ENCODE assay signal across 1 cellular context in the genomic region with DNA sequence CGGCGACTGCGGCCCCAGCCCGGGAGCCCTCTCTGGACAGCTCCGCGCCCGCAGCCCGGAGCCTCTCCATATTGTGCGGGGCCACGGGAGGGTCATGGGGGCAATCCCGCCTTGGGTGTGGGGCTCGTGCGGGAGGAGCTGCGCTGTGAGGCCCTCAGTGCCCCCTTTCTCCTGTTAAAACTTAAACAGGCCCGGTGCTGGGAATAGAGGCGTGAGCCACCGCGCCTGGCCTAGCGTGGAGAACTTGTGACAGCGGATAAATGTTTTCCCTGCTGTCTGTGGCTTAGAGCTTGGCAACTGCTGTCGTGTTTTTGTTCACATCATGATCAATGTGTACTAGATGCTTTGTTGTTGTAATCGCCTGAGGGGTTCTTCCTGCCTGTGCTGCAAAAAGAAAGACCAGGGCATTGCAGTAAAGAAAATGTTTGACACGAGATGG.
TF ChIP-seq lines count a peak whose summit lies in the region.

No MANE protein-coding gene starts in this region.

TF ChIP-seq in SK-N-SH, 30 proteins besides CTCF, POLR2A, EP300 and RAD21 (continued from another document):
- TF ChIP-seq GABPA (IDR thresholded peaks at IDR 0.05; ENCODE audit: low read depth) (no peak), ELF1 (IDR thresholded peaks at IDR 0.05) (no peak), YY1 (IDR thresholded peaks at IDR 0.05; ENCODE audit: low read depth) (no peak), NRF1 (IDR thresholded peaks at IDR 0.05; ENCODE audit: low read depth, low read length) (no peak), NFIC (IDR thresholded peaks at IDR 0.05; ENCODE audit: borderline replicate concordance) (no peak), CHD2 (IDR thresholded peaks at IDR 0.05; ENCODE audit: low read length, partially characterized antibody) (no peak), FOXJ3 (CRISPR knock-in tag; IDR thresholded peaks at IDR 0.05) (no peak), TCF12 (IDR thresholded peaks at IDR 0.05) (no peak), FOSL2 (IDR thresholded peaks at IDR 0.05; ENCODE audit: borderline replicate concordance, low read depth) (no peak), FOXM1 (IDR thresholded peaks at IDR 0.05; ENCODE audit: low read depth) (no peak), SIN3A (IDR thresholded peaks at IDR 0.05; ENCODE audit: borderline replicate concordance, low read depth, low read length) (no peak), TAF1 (IDR thresholded peaks at IDR 0.05; ENCODE audit: borderline replicate concordance, low read depth, low read length) (no peak), RXRA (IDR thresholded peaks at IDR 0.05; ENCODE audit: borderline replicate concordance, low read depth) (no peak), RCOR1 (IDR thresholded peaks at IDR 0.05; ENCODE audit: low read length) (no peak), JUND (IDR thresholded peaks at IDR 0.05) (no peak)
- TF ChIP-seq, protein P1, sequence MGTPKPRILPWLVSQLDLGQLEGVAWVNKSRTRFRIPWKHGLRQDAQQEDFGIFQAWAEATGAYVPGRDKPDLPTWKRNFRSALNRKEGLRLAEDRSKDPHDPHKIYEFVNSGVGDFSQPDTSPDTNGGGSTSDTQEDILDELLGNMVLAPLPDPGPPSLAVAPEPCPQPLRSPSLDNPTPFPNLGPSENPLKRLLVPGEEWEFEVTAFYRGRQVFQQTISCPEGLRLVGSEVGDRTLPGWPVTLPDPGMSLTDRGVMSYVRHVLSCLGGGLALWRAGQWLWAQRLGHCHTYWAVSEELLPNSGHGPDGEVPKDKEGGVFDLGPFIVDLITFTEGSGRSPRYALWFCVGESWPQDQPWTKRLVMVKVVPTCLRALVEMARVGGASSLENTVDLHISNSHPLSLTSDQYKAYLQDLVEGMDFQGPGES (IDR thresholded peaks at IDR 0.05; ENCODE audit: low read depth, low read length), result no peak
- TF ChIP-seq, protein P2, sequence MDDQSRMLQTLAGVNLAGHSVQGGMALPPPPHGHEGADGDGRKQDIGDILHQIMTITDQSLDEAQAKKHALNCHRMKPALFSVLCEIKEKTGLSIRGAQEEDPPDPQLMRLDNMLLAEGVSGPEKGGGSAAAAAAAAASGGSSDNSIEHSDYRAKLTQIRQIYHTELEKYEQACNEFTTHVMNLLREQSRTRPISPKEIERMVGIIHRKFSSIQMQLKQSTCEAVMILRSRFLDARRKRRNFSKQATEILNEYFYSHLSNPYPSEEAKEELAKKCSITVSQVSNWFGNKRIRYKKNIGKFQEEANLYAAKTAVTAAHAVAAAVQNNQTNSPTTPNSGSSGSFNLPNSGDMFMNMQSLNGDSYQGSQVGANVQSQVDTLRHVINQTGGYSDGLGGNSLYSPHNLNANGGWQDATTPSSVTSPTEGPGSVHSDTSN (IDR thresholded peaks at IDR 0.05), result no peak
